Comparison of ENCODE assay signal across 1 cellular context in the genomic region with DNA sequence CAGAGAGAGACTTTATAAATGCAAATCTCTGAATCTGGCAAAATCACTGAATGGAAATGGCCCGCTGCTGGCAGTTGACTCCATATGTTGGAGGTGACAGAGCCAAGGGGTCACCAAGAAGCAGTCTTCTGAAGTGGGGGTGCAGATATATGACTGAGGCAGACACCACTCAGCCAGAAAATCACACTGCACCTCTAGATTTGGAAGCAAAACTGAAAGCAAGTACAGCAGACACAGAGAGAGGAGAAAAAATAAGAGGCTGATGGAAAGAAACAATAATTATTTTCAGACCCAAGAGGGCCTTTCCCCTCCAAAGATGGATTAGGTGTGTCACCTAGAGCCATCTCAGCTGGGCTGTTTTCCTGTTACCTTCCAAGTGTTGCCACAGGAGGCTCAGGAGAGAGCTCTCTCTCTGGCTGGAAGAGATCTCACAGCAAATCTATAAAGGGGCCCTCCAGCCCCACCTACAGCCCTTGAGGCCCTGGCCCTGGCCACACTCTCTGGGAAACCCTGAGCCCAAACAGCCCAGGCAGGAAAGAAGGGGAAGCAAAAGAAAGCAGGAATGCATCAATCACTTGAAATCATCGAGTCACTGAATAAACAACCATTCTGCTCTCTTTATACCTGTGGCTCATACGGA.
TF ChIP-seq lines count a peak whose summit lies in the region.

No MANE protein-coding gene starts in this region.

TF ChIP-seq in WTC11, 78 proteins besides CTCF, POLR2A, EP300 and RAD21 (continued from another document):
- TF ChIP-seq, protein P1, sequence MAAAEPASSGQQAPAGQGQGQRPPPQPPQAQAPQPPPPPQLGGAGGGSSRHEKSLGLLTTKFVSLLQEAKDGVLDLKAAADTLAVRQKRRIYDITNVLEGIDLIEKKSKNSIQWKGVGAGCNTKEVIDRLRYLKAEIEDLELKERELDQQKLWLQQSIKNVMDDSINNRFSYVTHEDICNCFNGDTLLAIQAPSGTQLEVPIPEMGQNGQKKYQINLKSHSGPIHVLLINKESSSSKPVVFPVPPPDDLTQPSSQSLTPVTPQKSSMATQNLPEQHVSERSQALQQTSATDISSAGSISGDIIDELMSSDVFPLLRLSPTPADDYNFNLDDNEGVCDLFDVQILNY (CRISPR knock-in tag; IDR thresholded peaks at IDR 0.05) = no peak
- TF ChIP-seq, protein P2, sequence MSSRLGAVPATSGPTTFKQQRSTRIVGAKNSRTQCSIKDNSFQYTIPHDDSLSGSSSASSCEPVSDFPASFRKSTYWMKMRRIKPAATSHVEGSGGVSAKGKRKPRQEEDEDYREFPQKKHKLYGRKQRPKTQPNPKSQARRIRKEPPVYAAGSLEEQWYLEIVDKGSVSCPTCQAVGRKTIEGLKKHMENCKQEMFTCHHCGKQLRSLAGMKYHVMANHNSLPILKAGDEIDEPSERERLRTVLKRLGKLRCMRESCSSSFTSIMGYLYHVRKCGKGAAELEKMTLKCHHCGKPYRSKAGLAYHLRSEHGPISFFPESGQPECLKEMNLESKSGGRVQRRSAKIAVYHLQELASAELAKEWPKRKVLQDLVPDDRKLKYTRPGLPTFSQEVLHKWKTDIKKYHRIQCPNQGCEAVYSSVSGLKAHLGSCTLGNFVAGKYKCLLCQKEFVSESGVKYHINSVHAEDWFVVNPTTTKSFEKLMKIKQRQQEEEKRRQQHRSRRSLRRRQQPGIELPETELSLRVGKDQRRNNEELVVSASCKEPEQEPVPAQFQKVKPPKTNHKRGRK (CRISPR knock-in tag; IDR thresholded peaks at IDR 0.05; ENCODE audit: borderline replicate concordance) = no peak
- TF ChIP-seq, protein P3, sequence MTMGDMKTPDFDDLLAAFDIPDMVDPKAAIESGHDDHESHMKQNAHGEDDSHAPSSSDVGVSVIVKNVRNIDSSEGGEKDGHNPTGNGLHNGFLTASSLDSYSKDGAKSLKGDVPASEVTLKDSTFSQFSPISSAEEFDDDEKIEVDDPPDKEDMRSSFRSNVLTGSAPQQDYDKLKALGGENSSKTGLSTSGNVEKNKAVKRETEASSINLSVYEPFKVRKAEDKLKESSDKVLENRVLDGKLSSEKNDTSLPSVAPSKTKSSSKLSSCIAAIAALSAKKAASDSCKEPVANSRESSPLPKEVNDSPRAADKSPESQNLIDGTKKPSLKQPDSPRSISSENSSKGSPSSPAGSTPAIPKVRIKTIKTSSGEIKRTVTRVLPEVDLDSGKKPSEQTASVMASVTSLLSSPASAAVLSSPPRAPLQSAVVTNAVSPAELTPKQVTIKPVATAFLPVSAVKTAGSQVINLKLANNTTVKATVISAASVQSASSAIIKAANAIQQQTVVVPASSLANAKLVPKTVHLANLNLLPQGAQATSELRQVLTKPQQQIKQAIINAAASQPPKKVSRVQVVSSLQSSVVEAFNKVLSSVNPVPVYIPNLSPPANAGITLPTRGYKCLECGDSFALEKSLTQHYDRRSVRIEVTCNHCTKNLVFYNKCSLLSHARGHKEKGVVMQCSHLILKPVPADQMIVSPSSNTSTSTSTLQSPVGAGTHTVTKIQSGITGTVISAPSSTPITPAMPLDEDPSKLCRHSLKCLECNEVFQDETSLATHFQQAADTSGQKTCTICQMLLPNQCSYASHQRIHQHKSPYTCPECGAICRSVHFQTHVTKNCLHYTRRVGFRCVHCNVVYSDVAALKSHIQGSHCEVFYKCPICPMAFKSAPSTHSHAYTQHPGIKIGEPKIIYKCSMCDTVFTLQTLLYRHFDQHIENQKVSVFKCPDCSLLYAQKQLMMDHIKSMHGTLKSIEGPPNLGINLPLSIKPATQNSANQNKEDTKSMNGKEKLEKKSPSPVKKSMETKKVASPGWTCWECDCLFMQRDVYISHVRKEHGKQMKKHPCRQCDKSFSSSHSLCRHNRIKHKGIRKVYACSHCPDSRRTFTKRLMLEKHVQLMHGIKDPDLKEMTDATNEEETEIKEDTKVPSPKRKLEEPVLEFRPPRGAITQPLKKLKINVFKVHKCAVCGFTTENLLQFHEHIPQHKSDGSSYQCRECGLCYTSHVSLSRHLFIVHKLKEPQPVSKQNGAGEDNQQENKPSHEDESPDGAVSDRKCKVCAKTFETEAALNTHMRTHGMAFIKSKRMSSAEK (CRISPR knock-in tag; IDR thresholded peaks at IDR 0.05; ENCODE audit: borderline replicate concordance) = no peak
- no peak for TF ChIP-seq ZNF263 (CRISPR knock-in tag; IDR thresholded peaks at IDR 0.05; ENCODE audit: low read depth)
- no peak for TF ChIP-seq TP53 (CRISPR knock-in tag; IDR thresholded peaks at IDR 0.05)
- no peak for TF ChIP-seq ZNF138 (CRISPR knock-in tag; conservative IDR thresholded peaks at IDR 0.05)
- no peak for TF ChIP-seq ZNF317 (CRISPR knock-in tag; IDR thresholded peaks at IDR 0.05; ENCODE audit: borderline replicate concordance, low read depth)
- TF ChIP-seq MXD4 (CRISPR knock-in tag; IDR thresholded peaks at IDR 0.05; ENCODE audit: borderline replicate concordance) = no peak
- no peak for TF ChIP-seq ESRRA (CRISPR knock-in tag; IDR thresholded peaks at IDR 0.05; ENCODE audit: borderline replicate concordance)
- TF ChIP-seq, protein P4, sequence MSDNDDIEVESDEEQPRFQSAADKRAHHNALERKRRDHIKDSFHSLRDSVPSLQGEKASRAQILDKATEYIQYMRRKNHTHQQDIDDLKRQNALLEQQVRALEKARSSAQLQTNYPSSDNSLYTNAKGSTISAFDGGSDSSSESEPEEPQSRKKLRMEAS (CRISPR knock-in tag; IDR thresholded peaks at IDR 0.05) = no peak
- TF ChIP-seq RORB (CRISPR knock-in tag; IDR thresholded peaks at IDR 0.05) = no peak
- TF ChIP-seq, protein P5, sequence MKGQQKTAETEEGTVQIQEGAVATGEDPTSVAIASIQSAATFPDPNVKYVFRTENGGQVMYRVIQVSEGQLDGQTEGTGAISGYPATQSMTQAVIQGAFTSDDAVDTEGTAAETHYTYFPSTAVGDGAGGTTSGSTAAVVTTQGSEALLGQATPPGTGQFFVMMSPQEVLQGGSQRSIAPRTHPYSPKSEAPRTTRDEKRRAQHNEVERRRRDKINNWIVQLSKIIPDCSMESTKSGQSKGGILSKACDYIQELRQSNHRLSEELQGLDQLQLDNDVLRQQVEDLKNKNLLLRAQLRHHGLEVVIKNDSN (CRISPR knock-in tag; IDR thresholded peaks at IDR 0.05) = no peak
- TF ChIP-seq, protein P6, sequence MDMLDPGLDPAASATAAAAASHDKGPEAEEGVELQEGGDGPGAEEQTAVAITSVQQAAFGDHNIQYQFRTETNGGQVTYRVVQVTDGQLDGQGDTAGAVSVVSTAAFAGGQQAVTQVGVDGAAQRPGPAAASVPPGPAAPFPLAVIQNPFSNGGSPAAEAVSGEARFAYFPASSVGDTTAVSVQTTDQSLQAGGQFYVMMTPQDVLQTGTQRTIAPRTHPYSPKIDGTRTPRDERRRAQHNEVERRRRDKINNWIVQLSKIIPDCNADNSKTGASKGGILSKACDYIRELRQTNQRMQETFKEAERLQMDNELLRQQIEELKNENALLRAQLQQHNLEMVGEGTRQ (CRISPR knock-in tag; IDR thresholded peaks at IDR 0.05) = no peak
- no peak for TF ChIP-seq JUN (CRISPR knock-in tag; IDR thresholded peaks at IDR 0.05)
- TF ChIP-seq SMAD4 (CRISPR knock-in tag; IDR thresholded peaks at IDR 0.05) = no peak
- TF ChIP-seq, protein P7, sequence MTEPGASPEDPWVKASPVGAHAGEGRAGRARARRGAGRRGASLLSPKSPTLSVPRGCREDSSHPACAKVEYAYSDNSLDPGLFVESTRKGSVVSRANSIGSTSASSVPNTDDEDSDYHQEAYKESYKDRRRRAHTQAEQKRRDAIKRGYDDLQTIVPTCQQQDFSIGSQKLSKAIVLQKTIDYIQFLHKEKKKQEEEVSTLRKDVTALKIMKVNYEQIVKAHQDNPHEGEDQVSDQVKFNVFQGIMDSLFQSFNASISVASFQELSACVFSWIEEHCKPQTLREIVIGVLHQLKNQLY (CRISPR knock-in tag; IDR thresholded peaks at IDR 0.05) = no peak
- TF ChIP-seq, protein P8, sequence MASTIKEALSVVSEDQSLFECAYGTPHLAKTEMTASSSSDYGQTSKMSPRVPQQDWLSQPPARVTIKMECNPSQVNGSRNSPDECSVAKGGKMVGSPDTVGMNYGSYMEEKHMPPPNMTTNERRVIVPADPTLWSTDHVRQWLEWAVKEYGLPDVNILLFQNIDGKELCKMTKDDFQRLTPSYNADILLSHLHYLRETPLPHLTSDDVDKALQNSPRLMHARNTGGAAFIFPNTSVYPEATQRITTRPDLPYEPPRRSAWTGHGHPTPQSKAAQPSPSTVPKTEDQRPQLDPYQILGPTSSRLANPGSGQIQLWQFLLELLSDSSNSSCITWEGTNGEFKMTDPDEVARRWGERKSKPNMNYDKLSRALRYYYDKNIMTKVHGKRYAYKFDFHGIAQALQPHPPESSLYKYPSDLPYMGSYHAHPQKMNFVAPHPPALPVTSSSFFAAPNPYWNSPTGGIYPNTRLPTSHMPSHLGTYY (CRISPR knock-in tag; IDR thresholded peaks at IDR 0.05) = no peak
TF ChIP-seq in WTC11: peak in this region for 0.
